In genomic region chr4:2526559-2526958, GRCh38 we compare ENCODE assay signal across 23 cellular contexts. TPM values are rescaled to one million over a fixed set of nuclear protein-coding genes. Genes with fewer than 3 reads are reported as not detected.
DNase-seq lines count a peak whose midpoint lies in the region; ATAC-seq and TF ChIP-seq lines count a peak whose summit lies in the region.
"Had no signal": no experiment of that assay in that cellular context is flagged by ENCODE, and none has a peak within 500 bp of the region (broad histone marks: within the 10 kb centered on the region; RNA-seq: fewer than 3 reads in every experiment).

No MANE protein-coding gene starts in this region.

- no peak overlapping the region for H3K4me2 ChIP-seq in GM23338

- H3K4me1 ChIP-seq in GM23338 (ENCODE audit: insufficient read depth) = no peaks in the 10 kb centered on the region

- TF ChIP-seq CTCF in GM23338 (conservative IDR thresholded peaks at IDR 0.05; ENCODE audit: low read depth in 2 of 2) (no peak; a peak in 1 of 4 replicates), neural crest cell (conservative IDR thresholded peaks at IDR 0.05) (peak; percentile 15)

- H3K4me3 Mint-ChIP-seq in activated CD8-positive, alpha-beta memory T cell treated with anti-CD3 and anti-CD28 coated beads, Interleukin-2, amount 10 ng/mL, durations not matched to agents 7 days and 5 days = no peak overlapping the region
- H3K4me3 Mint-ChIP-seq in GM23338 (no peak overlapping the region), neural crest cell (peak overlapping the region; percentile 31)
- H3K4me3 Mint-ChIP-seq in stimulated activated naive B cell treated with anti-CD40 and anti-IgM and Interleukin-4, amounts not matched to agents 10 μg/mL and 1 μg/mL and 100 μg/mL, for 72 hours = no peak overlapping the region
- H3K4me3 Mint-ChIP-seq: CD4-positive, alpha-beta memory T cell had no signal

- no peaks in the 10 kb centered on the region for H4K20me1 ChIP-seq in GM23338 (replicated peaks; ENCODE audit: insufficient read depth)

- H3K36me3 Mint-ChIP-seq in activated CD8-positive, alpha-beta memory T cell treated with anti-CD3 and anti-CD28 coated beads, Interleukin-2, amount 10 ng/mL, durations not matched to agents 7 days and 5 days = peaks cover 2% of the 10 kb centered on the region
- H3K36me3 Mint-ChIP-seq in GM23338 (ENCODE audit: low read depth) (no peaks in the 10 kb centered on the region), neural crest cell (ENCODE audit: low read depth) (no peaks in the 10 kb centered on the region)
- H3K36me3 Mint-ChIP-seq in stimulated activated naive B cell treated with anti-CD40 and anti-IgM and Interleukin-4, amounts not matched to agents 10 μg/mL and 1 μg/mL and 100 μg/mL, for 72 hours = no peaks in the 10 kb centered on the region
- H3K36me3 Mint-ChIP-seq: CD4-positive, alpha-beta memory T cell had no signal

- H3K27me3 ChIP-seq in GM23338 (ENCODE audit: insufficient read depth) = no peaks in the 10 kb centered on the region

- no peaks in the 10 kb centered on the region for H3K79me2 ChIP-seq in GM23338 (replicated peaks; ENCODE audit: insufficient read depth)

- no peaks in the 10 kb centered on the region for H3K36me3 ChIP-seq in GM23338 (ENCODE audit: insufficient read depth)

- ATAC-seq in activated CD8-positive, alpha-beta memory T cell treated with anti-CD3 and anti-CD28 coated beads, Interleukin-2, amount 10 ng/mL, durations not matched to agents 7 days and 5 days = peak; percentile 23
- no peak for ATAC-seq in GM23338
- no peak for ATAC-seq in stimulated activated naive B cell treated with anti-CD40 and anti-IgM and Interleukin-4, amounts not matched to agents 10 μg/mL and 1 μg/mL and 100 μg/mL, for 72 hours (replicated peaks)

- no peak for DNase-seq in activated CD8-positive, alpha-beta memory T cell treated with anti-CD3 and anti-CD28 coated beads, Interleukin-2, amount 10 ng/mL, durations not matched to agents 7 days and 5 days
- no peak for DNase-seq in activated CD8-positive, alpha-beta memory T cell treated with anti-CD3 and anti-CD28 coated beads, Interleukin-2, amount 50 U/mL, for 4 hours
- DNase-seq in GM23338 (ENCODE audit: low spot score) (peak; percentile 17), NAMALWA (ENCODE audit: low spot score) (peak; percentile 31), neural crest cell (ENCODE audit: low read depth, low spot score) (no peak), ACHN (no peak), DMS79 treated with DMSO at 0.1 percent for 48 hours (lab: John Stamatoyannopoulos, UW) (no peak)
- DNase-seq in stimulated activated naive B cell treated with anti-CD40 and anti-IgM and Interleukin-4, amounts not matched to agents 10 μg/mL and 1 μg/mL and 100 μg/mL, for 72 hours = no peak
- DNase-seq: C1 segment of cervical spinal cord; CD4-positive, alpha-beta memory T cell; COR-L47; DMS79; GF-D8; KBM-7; NCI-H1092; NCI-H1417 treated with DMSO at 0.1 percent for 48 hours; NCI-H1694 treated with DMSO at 0.1 percent for 48 hours; NCI-H2081; NCI-H446; NCI-H524 treated with DMSO at 0.1 percent for 48 hours; NCI-H774; SIG-M5 had no signal

- H2AFZ ChIP-seq in GM23338 = no peak overlapping the region

- no peaks in the 10 kb centered on the region for H3K9me2 ChIP-seq in GM23338 (ENCODE audit: insufficient read depth)

- no peak overlapping the region for H3K27ac Mint-ChIP-seq in activated CD8-positive, alpha-beta memory T cell treated with anti-CD3 and anti-CD28 coated beads, Interleukin-2, amount 10 ng/mL, durations not matched to agents 7 days and 5 days
- H3K27ac Mint-ChIP-seq in GM23338 (no peak overlapping the region), neural crest cell (ENCODE audit: unreplicated experiment) (no peak overlapping the region)
- no peak overlapping the region for H3K27ac Mint-ChIP-seq in stimulated activated naive B cell treated with anti-CD40 and anti-IgM and Interleukin-4, amounts not matched to agents 10 μg/mL and 1 μg/mL and 100 μg/mL, for 72 hours

- no peaks in the 10 kb centered on the region for H3K27me3 Mint-ChIP-seq in activated CD8-positive, alpha-beta memory T cell treated with anti-CD3 and anti-CD28 coated beads, Interleukin-2, amount 10 ng/mL, durations not matched to agents 7 days and 5 days
- H3K27me3 Mint-ChIP-seq in GM23338 (ENCODE audit: insufficient read depth, low read depth, poor library complexity) = peaks cover 5% of the 10 kb centered on the region
- no peaks in the 10 kb centered on the region for H3K27me3 Mint-ChIP-seq in neural crest cell (ENCODE audit: low read depth)
- no peaks in the 10 kb centered on the region for H3K27me3 Mint-ChIP-seq in stimulated activated naive B cell treated with anti-CD40 and anti-IgM and Interleukin-4, amounts not matched to agents 10 μg/mL and 1 μg/mL and 100 μg/mL, for 72 hours
- H3K27me3 Mint-ChIP-seq: CD4-positive, alpha-beta memory T cell had no signal

- H3K9me3 Mint-ChIP-seq in activated CD8-positive, alpha-beta memory T cell treated with anti-CD3 and anti-CD28 coated beads, Interleukin-2, amount 10 ng/mL, durations not matched to agents 7 days and 5 days (ENCODE audit: low read depth) = no peaks in the 10 kb centered on the region
- no peaks in the 10 kb centered on the region; the same call in 2 of the 3 replicates for H3K9me3 Mint-ChIP-seq in GM23338
- H3K9me3 Mint-ChIP-seq in neural crest cell = no peaks in the 10 kb centered on the region
- H3K9me3 Mint-ChIP-seq in stimulated activated naive B cell treated with anti-CD40 and anti-IgM and Interleukin-4, amounts not matched to agents 10 μg/mL and 1 μg/mL and 100 μg/mL, for 72 hours = no peaks in the 10 kb centered on the region
- H3K9me3 Mint-ChIP-seq: CD4-positive, alpha-beta memory T cell had no signal

- CTCF ChIA-PET in activated CD8-positive, alpha-beta memory T cell treated with anti-CD3 and anti-CD28 coated beads, Interleukin-2, amount 10 ng/mL, durations not matched to agents 7 days and 5 days (lab: Charles Lee) = no interaction called here

- H3F3A ChIP-seq in GM23338 (replicated peaks; ENCODE audit: low read depth) = no peaks in the 10 kb centered on the region; the same call in 1 of the 2 replicates

- H3K4me1 Mint-ChIP-seq in activated CD8-positive, alpha-beta memory T cell treated with anti-CD3 and anti-CD28 coated beads, Interleukin-2, amount 10 ng/mL, durations not matched to agents 7 days and 5 days = no peaks in the 10 kb centered on the region
- H3K4me1 Mint-ChIP-seq in GM23338 = no peaks in the 10 kb centered on the region
- H3K4me1 Mint-ChIP-seq in neural crest cell = no peaks in the 10 kb centered on the region
- H3K4me1 Mint-ChIP-seq in stimulated activated naive B cell treated with anti-CD40 and anti-IgM and Interleukin-4, amounts not matched to agents 10 μg/mL and 1 μg/mL and 100 μg/mL, for 72 hours = no peaks in the 10 kb centered on the region

- no peak overlapping the region for H3K27ac ChIP-seq in GM23338 (ENCODE audit: low read depth)
- H3K27ac ChIP-seq: SK-N-MC had no signal

- no peak overlapping the region for H3K4me3 ChIP-seq in GM23338
- H3K4me3 ChIP-seq: SK-N-MC had no signal

- in situ Hi-C loops in ACHN (cut with HindIII; ENCODE audit: low pct_ligation_motif_present, low pct_unique_long_range_greater_than_20kb, low sequenced_read_pairs) = no loop called here

TF ChIP-seq in GM23338, 12 proteins besides CTCF, POLR2A, EP300 and RAD21 (continues in another document):
- TF ChIP-seq REST (IDR thresholded peaks at IDR 0.05; ENCODE audit: unreplicated experiment) (no peak), ZNF331 (CRISPR knock-in tag; IDR thresholded peaks at IDR 0.05; ENCODE audit: low read depth) (no peak), ETS1 (IDR thresholded peaks at IDR 0.05) (no peak), NANOG (IDR thresholded peaks at IDR 0.05; ENCODE audit: borderline replicate concordance) (no peak)

RNA-seq across cellular contexts. Expression of gene FAM193A, which starts 9.9 kb away (rescaled TPM):
- total RNA-seq in activated CD8-positive, alpha-beta memory T cell treated with anti-CD3 and anti-CD28 coated beads, Interleukin-2, amount 10 ng/mL, durations not matched to agents 7 days and 5 days = 10 to 100 TPM; 30.0 to 37.9 TPM
- total RNA-seq in GM23338 (2014; rRNA removed; shearing (Covaris generic)) = 20.8 and 22.9 TPM in 2 replicates
- polyA plus RNA-seq in GM23338 (2016; fragmentation: Nextera tagmentation; extraction: Ambion mirVana) = 8.5 and 12.0 TPM in 2 replicates
- 45.5 and 45.8 TPM in 2 replicates for total RNA-seq in neural crest cell

RNA-seq across cellular contexts. Expression of gene RNF4, which starts 57.7 kb away (rescaled TPM):
- total RNA-seq in activated CD8-positive, alpha-beta memory T cell treated with anti-CD3 and anti-CD28 coated beads, Interleukin-2, amount 10 ng/mL, durations not matched to agents 7 days and 5 days = 100 to 1,000 TPM; 108 to 116 TPM
- 77.2 and 87.5 TPM in 2 replicates for total RNA-seq in GM23338 (2014; rRNA removed; shearing (Covaris generic))
- 42.5 and 47.7 TPM in 2 replicates for polyA plus RNA-seq in GM23338 (2016; fragmentation: Nextera tagmentation; extraction: Ambion mirVana)
- 74.2 and 76.4 TPM in 2 replicates for total RNA-seq in neural crest cell

Comparison
In these comparisons a context has a peak if more than half of its experiments do, and no peak if none do; other contexts are left out.
1. DNase-seq: peak in GM23338 (single experiment) and NAMALWA (single experiment); none in activated CD8-positive, alpha-beta memory T cell treated with anti-CD3 and anti-CD28 coated beads, Interleukin-2, amount 10 ng/mL, durations not matched to agents 7 days and 5 days (single experiment), activated CD8-positive, alpha-beta memory T cell treated with anti-CD3 and anti-CD28 coated beads, Interleukin-2, amount 50 U/mL, for 4 hours (single experiment), neural crest cell (single experiment), ACHN (single experiment), stimulated activated naive B cell treated with anti-CD40 and anti-IgM and Interleukin-4, amounts not matched to agents 10 μg/mL and 1 μg/mL and 100 μg/mL, for 72 hours (single experiment) and DMS79 treated with DMSO at 0.1 percent for 48 hours (single experiment).